ENCODE assay signal across 14 cellular contexts in genomic region chr3:152256829-152257228, GRCh38. TPM values are rescaled to one million over a fixed set of nuclear protein-coding genes. Genes with fewer than 3 reads are reported as not detected.
DNase-seq lines count a peak whose midpoint lies in the region; ATAC-seq and TF ChIP-seq lines count a peak whose summit lies in the region.
"Had no signal": no experiment of that assay in that cellular context is flagged by ENCODE, and none has a peak within 500 bp of the region (broad histone marks: within the 10 kb centered on the region; RNA-seq: fewer than 3 reads in every experiment).

No MANE protein-coding gene starts in this region.

- H3K9me3 Mint-ChIP-seq in activated T-cell treated with anti-CD3 and anti-CD28 coated beads, Interleukin-2, amount 50 U/mL, for 24 hours, result no peaks in the 10 kb centered on the region
- peaks cover 3% of the 10 kb centered on the region for H3K9me3 Mint-ChIP-seq in activated CD8-positive, alpha-beta T cell treated with anti-CD3 and anti-CD28 coated beads for 36 hours
- peaks cover under 1% of the 10 kb centered on the region for H3K9me3 Mint-ChIP-seq in memory B cell

- peak overlapping the region; percentile 66 for H3K4me3 Mint-ChIP-seq in activated T-cell treated with anti-CD3 and anti-CD28 coated beads, Interleukin-2, amount 50 U/mL, for 24 hours
- H3K4me3 Mint-ChIP-seq in activated CD8-positive, alpha-beta T cell treated with anti-CD3 and anti-CD28 coated beads for 36 hours, result peak overlapping the region; percentile 67
- peak overlapping the region; percentile 54 for H3K4me3 Mint-ChIP-seq in memory B cell

- POLR2A ChIA-PET in activated CD8-positive, alpha-beta T cell treated with anti-CD3 and anti-CD28 coated beads for 36 hours (lab: Charles Lee), result interaction anchor here (0.7 to 7.4 kb wide), 7 partner anchors 12 to 148 kb away, joined by 3 to 81 read pairs (median 6); partner anchors contain the start of gene MBNL1

- H3K27ac ChIP-seq in tibial artery, result peak overlapping the region; percentile 65 to 93
- H3K27ac ChIP-seq: vagina, WERI-Rb-1 had no signal

- H3K36me3 ChIP-seq in tibial artery, result no peaks in the 10 kb centered on the region
- H3K36me3 ChIP-seq: vagina, WERI-Rb-1 had no signal

- no peaks in the 10 kb centered on the region for H3K36me3 Mint-ChIP-seq in activated T-cell treated with anti-CD3 and anti-CD28 coated beads, Interleukin-2, amount 50 U/mL, for 24 hours (ENCODE audit: low read depth)
- H3K36me3 Mint-ChIP-seq in activated CD8-positive, alpha-beta T cell treated with anti-CD3 and anti-CD28 coated beads for 36 hours (ENCODE audit: low read depth), result peaks cover 17% of the 10 kb centered on the region
- H3K36me3 Mint-ChIP-seq in memory B cell, result peaks cover 2% of the 10 kb centered on the region

- intact Hi-C loops in activated CD8-positive, alpha-beta T cell treated with anti-CD3 and anti-CD28 coated beads for 36 hours (cut with micrococcal nuclease), result loop anchor here (2.0 to 5.0 kb wide), 2 partner anchors 14 to 60 kb away; no protein-coding TSS in a partner anchor
- intact Hi-C loops in tibial artery (cut with DNase I; ENCODE audit: low total_unique reads), result loop anchor here (5.0 kb wide), 1 partner anchor 45 kb away; no protein-coding TSS in a partner anchor

- H3K9me3 ChIP-seq in tibial artery, result no peaks in the 10 kb centered on the region
- H3K9me3 ChIP-seq: vagina had no signal

- peaks cover 94% of the 10 kb centered on the region for H3K4me1 Mint-ChIP-seq in activated T-cell treated with anti-CD3 and anti-CD28 coated beads, Interleukin-2, amount 50 U/mL, for 24 hours (ENCODE audit: low read depth)
- peaks cover 90% of the 10 kb centered on the region for H3K4me1 Mint-ChIP-seq in activated CD8-positive, alpha-beta T cell treated with anti-CD3 and anti-CD28 coated beads for 36 hours (ENCODE audit: low read depth)
- peaks cover 46% of the 10 kb centered on the region for H3K4me1 Mint-ChIP-seq in memory B cell

- H3K27me3 ChIP-seq in tibial artery, result no peaks in the 10 kb centered on the region
- H3K27me3 ChIP-seq: vagina had no signal

- H3K4me1 ChIP-seq in tibial artery, result peaks cover 0 to 54% (median 21%) of the 10 kb centered on the region in 4 donors

- TF ChIP-seq CTCF in activated CD8-positive, alpha-beta T cell treated with anti-CD3 and anti-CD28 coated beads for 36 hours (IDR thresholded peaks at IDR 0.05), result no peak
- no peak for TF ChIP-seq CTCF in tibial artery (IDR thresholded peaks at IDR 0.05)

- H3K4me3 ChIP-seq in tibial artery, result no peak overlapping the region
- H3K4me3 ChIP-seq: vagina had no signal

- no peaks in the 10 kb centered on the region for H3K27me3 Mint-ChIP-seq in activated T-cell treated with anti-CD3 and anti-CD28 coated beads, Interleukin-2, amount 50 U/mL, for 24 hours
- no peaks in the 10 kb centered on the region for H3K27me3 Mint-ChIP-seq in activated CD8-positive, alpha-beta T cell treated with anti-CD3 and anti-CD28 coated beads for 36 hours
- H3K27me3 Mint-ChIP-seq in memory B cell, result no peaks in the 10 kb centered on the region

- CTCF ChIA-PET in activated CD8-positive, alpha-beta T cell treated with anti-CD3 and anti-CD28 coated beads for 36 hours (lab: Charles Lee), result interaction anchor here (1.3 to 4.9 kb wide), 5 partner anchors 12 to 185 kb away, joined by 3 to 23 read pairs (median 4); no protein-coding TSS in a partner anchor

- peak overlapping the region; percentile 94 for H3K27ac Mint-ChIP-seq in activated T-cell treated with anti-CD3 and anti-CD28 coated beads, Interleukin-2, amount 50 U/mL, for 24 hours
- peak overlapping the region; percentile 96 for H3K27ac Mint-ChIP-seq in activated CD8-positive, alpha-beta T cell treated with anti-CD3 and anti-CD28 coated beads for 36 hours
- H3K27ac Mint-ChIP-seq in memory B cell, result peak overlapping the region; percentile 90

- no peak for DNase-seq in activated T-cell treated with anti-CD3 and anti-CD28 coated beads, Interleukin-2, amount 50 U/mL, for 24 hours
- DNase-seq in activated T-cell treated with anti-CD3 and anti-CD28 coated beads, Interleukin-2, amount 50 U/mL, for 1 hour, result no peak
- no peak for DNase-seq in activated CD8-positive, alpha-beta T cell treated with anti-CD3 and anti-CD28 coated beads for 36 hours
- DNase-seq in memory B cell (ENCODE audit: low spot score in 2 of 2) (no peak), tibial artery (no peak), NCI-H2107 (lab: John Stamatoyannopoulos, UW) (no peak)
- DNase-seq in stimulated activated CD8-positive, alpha-beta memory T cell treated with anti-CD3 and anti-CD28 coated beads, Interleukin-4, amount 100 ng/mL, for 48 hours, result no peak
- DNase-seq: islet precursor cell, NCI-H1694, NCI-H69, WERI-Rb-1 had no signal

- peak; percentile 15 for ATAC-seq in activated CD8-positive, alpha-beta T cell treated with anti-CD3 and anti-CD28 coated beads for 36 hours
- ATAC-seq in memory B cell (ENCODE audit: low read depth) (no peak), HG03159 (IDR thresholded peaks at IDR 0.05; ENCODE audit: unreplicated experiment) (no peak)
- ATAC-seq: Right ventricle myocardium inferior had no signal

RNA-seq across cellular contexts. Expression of gene MBNL1, which starts 11.9 kb away (rescaled TPM):
- total RNA-seq in activated CD8-positive, alpha-beta T cell treated with anti-CD3 and anti-CD28 coated beads for 36 hours, result 100 to 1,000 TPM; 341 to 360 TPM
